Comparison of ENCODE assay signal across 21 cellular contexts in genomic region chr12:42679402-42679801, GRCh38.
DNase-seq lines count a peak whose midpoint lies in the region; ATAC-seq and TF ChIP-seq lines count a peak whose summit lies in the region.
"Had no signal": no experiment of that assay in that cellular context is flagged by ENCODE, and none has a peak within 500 bp of the region (broad histone marks: within the 10 kb centered on the region; RNA-seq: fewer than 3 reads in every experiment).

No MANE protein-coding gene starts in this region.

- no peak overlapping the region for H3K4me3 Mint-ChIP-seq in effector memory CD8-positive, alpha-beta T cell
- H3K4me3 Mint-ChIP-seq: activated naive CD4-positive, alpha-beta T cell treated with anti-CD3 and anti-CD28 coated beads, Interleukin-2, amount 50 U/mL, for 24 hours; activated T-cell treated with anti-CD3 and anti-CD28 coated beads, Interleukin-2, amount 50 U/mL, for 72 hours; CD4-positive, CD25-positive, alpha-beta regulatory T cell; natural killer cell treated with Interleukin-12 subunit alpha and Interleukin-12 subunit beta and Interleukin-15 and Interleukin-18, amount 100 ng/mL, for 72 hours had no signal

- in situ Hi-C loops in astrocyte of the spinal cord (cut with HindIII; ENCODE audit: low sequenced_read_pairs), result no loop called here

- no peak overlapping the region for H3K27ac Mint-ChIP-seq in effector memory CD8-positive, alpha-beta T cell
- H3K27ac Mint-ChIP-seq: activated naive CD4-positive, alpha-beta T cell treated with anti-CD3 and anti-CD28 coated beads, Interleukin-2, amount 50 U/mL, for 24 hours; activated T-cell treated with anti-CD3 and anti-CD28 coated beads, Interleukin-2, amount 50 U/mL, for 72 hours; CD4-positive, CD25-positive, alpha-beta regulatory T cell; natural killer cell treated with Interleukin-12 subunit alpha and Interleukin-12 subunit beta and Interleukin-15 and Interleukin-18, amount 100 ng/mL, for 72 hours had no signal

- no peaks in the 10 kb centered on the region for H3K27me3 Mint-ChIP-seq in effector memory CD8-positive, alpha-beta T cell
- H3K27me3 Mint-ChIP-seq: activated naive CD4-positive, alpha-beta T cell treated with anti-CD3 and anti-CD28 coated beads, Interleukin-2, amount 50 U/mL, for 24 hours; CD4-positive, CD25-positive, alpha-beta regulatory T cell; natural killer cell treated with Interleukin-12 subunit alpha and Interleukin-12 subunit beta and Interleukin-15 and Interleukin-18, amount 100 ng/mL, for 72 hours had no signal

- intact Hi-C loops in left ventricle myocardium superior (cut with micrococcal nuclease) (no loop called here), right cardiac atrium (cut with DNase I) (no loop called here), uterus (cut with DNase I; ENCODE audit: low total_unique reads) (no loop called here)

- no peak overlapping the region for H3K4me3 ChIP-seq in right cardiac atrium (ENCODE audit: low read length)
- no peak overlapping the region for H3K4me3 ChIP-seq in astrocyte of the spinal cord (ENCODE audit: low read depth, low read length)
- no peak overlapping the region for H3K4me3 ChIP-seq in uterus
- H3K4me3 ChIP-seq: body of pancreas, heart right ventricle, tibial artery had no signal

- ATAC-seq in left ventricle myocardium superior (peak; percentile 75), right cardiac atrium (no peak)
- ATAC-seq in effector memory CD8-positive, alpha-beta T cell (replicated peaks), result no peak
- ATAC-seq: activated T-cell treated with anti-CD3 and anti-CD28 coated beads, Interleukin-2, amount 50 U/mL, for 72 hours; body of pancreas; esophagus mucosa; natural killer cell treated with Interleukin-12 subunit alpha and Interleukin-12 subunit beta and Interleukin-15 and Interleukin-18, amount 100 ng/mL, for 72 hours had no signal

- H3K4me1 Mint-ChIP-seq in effector memory CD8-positive, alpha-beta T cell (ENCODE audit: low read depth in 2 of 2), result no peaks in the 10 kb centered on the region
- H3K4me1 Mint-ChIP-seq: activated naive CD4-positive, alpha-beta T cell treated with anti-CD3 and anti-CD28 coated beads, Interleukin-2, amount 50 U/mL, for 24 hours; CD4-positive, CD25-positive, alpha-beta regulatory T cell had no signal

- 56% methylated on average over 3 of the region's 3 CpGs for WGBS in right cardiac atrium

- no peaks in the 10 kb centered on the region for H3K9me3 Mint-ChIP-seq in effector memory CD8-positive, alpha-beta T cell
- H3K9me3 Mint-ChIP-seq: activated naive CD4-positive, alpha-beta T cell treated with anti-CD3 and anti-CD28 coated beads, Interleukin-2, amount 50 U/mL, for 24 hours; activated T-cell treated with anti-CD3 and anti-CD28 coated beads, Interleukin-2, amount 50 U/mL, for 72 hours had no signal

- H3K9me3 ChIP-seq in right cardiac atrium (ENCODE audit: control insufficient read depth, low read length) (no peaks in the 10 kb centered on the region), uterus (no peaks in the 10 kb centered on the region)
- H3K9me3 ChIP-seq: body of pancreas, heart right ventricle, tibial artery had no signal

- no peaks in the 10 kb centered on the region for H3K36me3 Mint-ChIP-seq in effector memory CD8-positive, alpha-beta T cell (ENCODE audit: insufficient read depth)
- H3K36me3 Mint-ChIP-seq: activated naive CD4-positive, alpha-beta T cell treated with anti-CD3 and anti-CD28 coated beads, Interleukin-2, amount 50 U/mL, for 24 hours; CD4-positive, CD25-positive, alpha-beta regulatory T cell; natural killer cell treated with Interleukin-12 subunit alpha and Interleukin-12 subunit beta and Interleukin-15 and Interleukin-18, amount 100 ng/mL, for 72 hours had no signal

- DNase-seq in left ventricle myocardium superior (no peak), right cardiac atrium (no peak), astrocyte of the spinal cord (ENCODE audit: low read depth, low spot score) (peak; percentile 62), kidney tubule cell (ENCODE audit: low spot score) (peak; percentile 26), NCI-H226 (no peak), NCI-H774 (lab: John Stamatoyannopoulos, UW) (no peak), uterus (no peak)
- no peak for DNase-seq in effector memory CD8-positive, alpha-beta T cell
- DNase-seq: ACHN; activated T-cell treated with anti-CD3 and anti-CD28 coated beads, Interleukin-2, amount 50 U/mL, for 72 hours; body of pancreas; CD4-positive, CD25-positive, alpha-beta regulatory T cell; heart right ventricle; mesendoderm; NCI-H2081; NCI-H524 treated with DMSO at 0.1 percent for 48 hours; stimulated activated naive CD4-positive, alpha-beta T cell; tibial artery had no signal

- H3K27ac ChIP-seq in right cardiac atrium (ENCODE audit: low read length), result no peak overlapping the region
- no peak overlapping the region for H3K27ac ChIP-seq in uterus
- H3K27ac ChIP-seq: body of pancreas, tibial artery had no signal

- H3K27me3 ChIP-seq in right cardiac atrium (ENCODE audit: control insufficient read depth, insufficient read depth) (no peaks in the 10 kb centered on the region), uterus (no peaks in the 10 kb centered on the region)
- H3K27me3 ChIP-seq: body of pancreas, heart right ventricle, tibial artery had no signal

- H3K36me3 ChIP-seq in uterus, result no peaks in the 10 kb centered on the region
- H3K36me3 ChIP-seq: heart right ventricle, tibial artery had no signal

- H3K4me1 ChIP-seq in right cardiac atrium (ENCODE audit: control insufficient read depth, insufficient read depth, low read length) (no peaks in the 10 kb centered on the region), uterus (no peaks in the 10 kb centered on the region)
- H3K4me1 ChIP-seq: body of pancreas had no signal

- TF ChIP-seq CTCF in astrocyte of the spinal cord (IDR thresholded peaks at IDR 0.05; ENCODE audit: low read depth, low read length), result no peak
- no peak for TF ChIP-seq CTCF in uterus (IDR thresholded peaks at IDR 0.05)

- TF ChIP-seq POLR2A in uterus (IDR thresholded peaks at IDR 0.05), result no peak

Comparison
In these comparisons a context has a peak if more than half of its experiments do, and no peak if none do; other contexts are left out.
1. DNase-seq: peak in astrocyte of the spinal cord (single experiment) and kidney tubule cell (single experiment); none in left ventricle myocardium superior (single experiment), right cardiac atrium (0 of 3), NCI-H226 (single experiment), NCI-H774 (single experiment), effector memory CD8-positive, alpha-beta T cell (0 of 3) and uterus (0 of 2).